ENCODE assay signal across 10 cellular contexts in genomic region chr20:10551732-10552724, GRCh38.
A peak's percentile ranks its signal among the peaks of the same experiment; 100 is the strongest.
DNase-seq lines count a peak whose midpoint lies in the region; ATAC-seq, FAIRE-seq and TF ChIP-seq lines count a peak whose summit lies in the region.
"Had no signal": no experiment of that assay in that cellular context is flagged by ENCODE, and none has a peak within 500 bp of the region (broad histone marks: within the 10 kb centered on the region; RNA-seq: fewer than 3 reads in every experiment).

No MANE protein-coding gene starts in this region.

- no peaks in the 10 kb centered on the region for H3K27me3 ChIP-seq in astrocyte (ENCODE audit: insufficient read depth, low read length)

- no peak for TF ChIP-seq CTCF in astrocyte (IDR thresholded peaks at IDR 0.05; ENCODE audit: insufficient read depth, low read depth, low read length)

- H3K9me3 Mint-ChIP-seq in astrocyte (ENCODE audit: unreplicated experiment), result peaks cover 2% of the 10 kb centered on the region

- peaks cover 58% of the 10 kb centered on the region for H3K4me1 Mint-ChIP-seq in astrocyte (ENCODE audit: low read depth, unreplicated experiment)

- H3K4me3 ChIP-seq in astrocyte (ENCODE audit: insufficient read depth, low read depth, low read length), result no peak overlapping the region

- H3K9ac ChIP-seq in astrocyte (ENCODE audit: low read length), result no peak overlapping the region

- peak overlapping the region; percentile 36 for H3K27ac Mint-ChIP-seq in astrocyte (ENCODE audit: unreplicated experiment)

- no peaks in the 10 kb centered on the region for H4K20me1 ChIP-seq in astrocyte (ENCODE audit: insufficient read depth, low read length)

- no peak overlapping the region for H3K27ac ChIP-seq in astrocyte (ENCODE audit: low read depth, low read length)

- peak; percentile 33 to 43 for DNase-seq in activated CD4-positive, alpha-beta T cell treated with anti-CD3 and anti-CD28 coated beads, Interleukin-2, amount 50 U/mL, for 48 hours
- no peak for DNase-seq in activated CD4-positive, alpha-beta T cell treated with anti-CD3 and anti-CD28 coated beads, Interleukin-2, amount 50 U/mL, for 1 hour
- no peak for DNase-seq in astrocyte (ENCODE audit: low read depth)
- DNase-seq in stimulated activated CD8-positive, alpha-beta memory T cell treated with anti-CD3 and anti-CD28 coated beads, Interleukin-4, amount 100 ng/mL, for 24 hours (ENCODE audit: low read depth), result peak; percentile 22
- no peak for DNase-seq in pons (ENCODE audit: low spot score)
- DNase-seq: amniotic stem cell, SHP77 treated with DMSO at 0.1 percent for 48 hours had no signal

- peaks cover 2% of the 10 kb centered on the region for H3K36me3 Mint-ChIP-seq in astrocyte (ENCODE audit: low read depth, unreplicated experiment)

- H3K36me3 ChIP-seq in astrocyte (ENCODE audit: insufficient read depth, low read length), result no peaks in the 10 kb centered on the region

- ATAC-seq in HG02870 (IDR thresholded peaks at IDR 0.05; ENCODE audit: unreplicated experiment) (peak; percentile 87), SK-N-SH treated with all-trans-retinoic acid at 6 μM for 48 hours (no peak), HG02970 (IDR thresholded peaks at IDR 0.05; ENCODE audit: low FRiP score, unreplicated experiment) (no peak)

- peak overlapping the region; percentile 48 for H3K4me3 Mint-ChIP-seq in astrocyte (ENCODE audit: unreplicated experiment)

- no peaks in the 10 kb centered on the region for H3K9me3 ChIP-seq in astrocyte (ENCODE audit: insufficient read depth, low read depth, low read length)

- no peak for FAIRE-seq in astrocyte (lab: Jason Lieb, UNC)

- no peaks in the 10 kb centered on the region for H3K79me2 ChIP-seq in astrocyte (ENCODE audit: insufficient read depth, low read length)

- H2AFZ ChIP-seq in astrocyte (ENCODE audit: low read depth, low read length), result no peak overlapping the region

- H3K4me1 ChIP-seq in astrocyte (ENCODE audit: insufficient read depth, low read length), result peaks cover 18% of the 10 kb centered on the region

- H3K4me2 ChIP-seq in astrocyte (ENCODE audit: low read length), result no peak overlapping the region

- H3K27me3 Mint-ChIP-seq in astrocyte (ENCODE audit: low read depth, unreplicated experiment), result no peaks in the 10 kb centered on the region

TF ChIP-seq in SK-N-SH treated with all-trans-retinoic acid at 6 μM for 48 hours, 23 proteins besides CTCF, POLR2A, EP300 and RAD21:
- no peak for TF ChIP-seq PATZ1 (CRISPR knock-in tag; IDR thresholded peaks at IDR 0.05; ENCODE audit: borderline replicate concordance)
- no peak for TF ChIP-seq OSR1 (CRISPR knock-in tag; IDR thresholded peaks at IDR 0.05)
- no peak for TF ChIP-seq ZNF565 (CRISPR knock-in tag; conservative IDR thresholded peaks at IDR 0.05; ENCODE audit: low read depth)
- TF ChIP-seq ZFP30 (CRISPR knock-in tag; IDR thresholded peaks at IDR 0.05), result no peak
- no peak for TF ChIP-seq TCF4 (CRISPR knock-in tag; IDR thresholded peaks at IDR 0.05; ENCODE audit: borderline replicate concordance)
- no peak for TF ChIP-seq PPARA (CRISPR knock-in tag; IDR thresholded peaks at IDR 0.05; ENCODE audit: borderline replicate concordance)
- TF ChIP-seq CSRNP3 (CRISPR knock-in tag; IDR thresholded peaks at IDR 0.05), result no peak
- TF ChIP-seq ISL1 (CRISPR knock-in tag; IDR thresholded peaks at IDR 0.05), result no peak
- no peak for TF ChIP-seq CREB5 (CRISPR knock-in tag; IDR thresholded peaks at IDR 0.05; ENCODE audit: low read depth)
- TF ChIP-seq ZNF70 (CRISPR knock-in tag; IDR thresholded peaks at IDR 0.05), result no peak
- no peak for TF ChIP-seq CSDC2 (CRISPR knock-in tag; IDR thresholded peaks at IDR 0.05)
- TF ChIP-seq TSHZ2 (CRISPR knock-in tag; IDR thresholded peaks at IDR 0.05), result no peak
- TF ChIP-seq TOX (CRISPR knock-in tag; IDR thresholded peaks at IDR 0.05; ENCODE audit: borderline replicate concordance), result no peak

Comparison
In these comparisons a context has a peak if more than half of its experiments do, and no peak if none do; other contexts are left out.
1. DNase-seq: peak in activated CD4-positive, alpha-beta T cell treated with anti-CD3 and anti-CD28 coated beads, Interleukin-2, amount 50 U/mL, for 48 hours (2 of 2) and stimulated activated CD8-positive, alpha-beta memory T cell treated with anti-CD3 and anti-CD28 coated beads, Interleukin-4, amount 100 ng/mL, for 24 hours (single experiment); none in activated CD4-positive, alpha-beta T cell treated with anti-CD3 and anti-CD28 coated beads, Interleukin-2, amount 50 U/mL, for 1 hour (single experiment), astrocyte (single experiment) and pons (single experiment).